In genomic region chr1:40820251-40820797, GRCh38 we compare ENCODE assay signal across 12 cellular contexts. TPM values are rescaled to one million over a fixed set of nuclear protein-coding genes. Genes with fewer than 3 reads are reported as not detected.
DNase-seq lines count a peak whose midpoint lies in the region; ATAC-seq and TF ChIP-seq lines count a peak whose summit lies in the region.
"Had no signal": no experiment of that assay in that cellular context is flagged by ENCODE, and none has a peak within 500 bp of the region (broad histone marks: within the 10 kb centered on the region; RNA-seq: fewer than 3 reads in every experiment).

No MANE protein-coding gene starts in this region.

- no peaks in the 10 kb centered on the region for H3K9me3 ChIP-seq in BLaER1
- H3K9me3 ChIP-seq in right lobe of liver: no peaks in the 10 kb centered on the region

- peaks cover 7% of the 10 kb centered on the region; the same call in 1 of the 2 replicates for H3K27me3 ChIP-seq in BLaER1
- no peaks in the 10 kb centered on the region for H3K27me3 ChIP-seq in right lobe of liver

- peak overlapping the region; percentile 33; the same call in 1 of the 2 replicates for H3K27ac ChIP-seq in BLaER1
- H3K27ac ChIP-seq in right lobe of liver: no peak overlapping the region
- H3K27ac ChIP-seq: RWPE1 had no signal

- H3K4me3 ChIP-seq in BLaER1 (no peak overlapping the region), right lobe of liver (no peak overlapping the region)

- H3K4me2 ChIP-seq in BLaER1: peak overlapping the region; percentile 27; the same call in 1 of the 2 replicates

- peaks cover 51% of the 10 kb centered on the region for H3K4me1 ChIP-seq in BLaER1
- H3K4me1 ChIP-seq in right lobe of liver: peaks cover 0 to 16% (median 5%) of the 10 kb centered on the region in 4 donors

- H3K36me3 Mint-ChIP-seq in activated T-helper 17 cell treated with anti-CD3 and anti-CD28 coated beads, Interleukin-2, amount 50 U/mL, for 72 hours (ENCODE audit: low read depth): no peaks in the 10 kb centered on the region
- H3K36me3 Mint-ChIP-seq: immature natural killer cell had no signal

- H3K4me1 Mint-ChIP-seq in activated T-helper 17 cell treated with anti-CD3 and anti-CD28 coated beads, Interleukin-2, amount 50 U/mL, for 72 hours: peaks cover 6% of the 10 kb centered on the region

- intact Hi-C loops in right lobe of liver (cut with DNase I): no loop called here

- no peaks in the 10 kb centered on the region for H3K9me3 Mint-ChIP-seq in activated T-helper 17 cell treated with anti-CD3 and anti-CD28 coated beads, Interleukin-2, amount 50 U/mL, for 72 hours
- H3K9me3 Mint-ChIP-seq: immature natural killer cell; stimulated activated naive CD8-positive, alpha-beta T cell treated with anti-CD3 and anti-CD28 coated beads, Interleukin-15, amount 100 ng/mL, for 72 hours had no signal

- H3K36me3 ChIP-seq in BLaER1: no peaks in the 10 kb centered on the region; the same call in 1 of the 2 replicates
- no peaks in the 10 kb centered on the region for H3K36me3 ChIP-seq in right lobe of liver

- no peak overlapping the region for H3K27ac Mint-ChIP-seq in activated T-helper 17 cell treated with anti-CD3 and anti-CD28 coated beads, Interleukin-2, amount 50 U/mL, for 72 hours
- H3K27ac Mint-ChIP-seq: immature natural killer cell had no signal

- TF ChIP-seq POLR2A in right lobe of liver (IDR thresholded peaks at IDR 0.05): no peak

- no peak overlapping the region for H3K9ac ChIP-seq in BLaER1

- no CpG with 5 or more reads among the region's 3 CpGs for WGBS in right lobe of liver (ENCODE audit: insufficient coverage, low coverage, low lambda C conversion rate, missing lambda C conversion rate)

- H4K20me1 ChIP-seq in BLaER1: peaks cover 13% of the 10 kb centered on the region

- peak overlapping the region; percentile 79 for H3K4me3 Mint-ChIP-seq in activated T-helper 17 cell treated with anti-CD3 and anti-CD28 coated beads, Interleukin-2, amount 50 U/mL, for 72 hours
- H3K4me3 Mint-ChIP-seq: stimulated activated naive CD8-positive, alpha-beta T cell treated with anti-CD3 and anti-CD28 coated beads, Interleukin-15, amount 100 ng/mL, for 72 hours had no signal

- no peak for ATAC-seq in activated T-helper 17 cell treated with anti-CD3 and anti-CD28 coated beads, Interleukin-2, amount 50 U/mL, for 72 hours (replicated peaks)
- peak; percentile 77 to 86 (median 80) for ATAC-seq in right lobe of liver
- ATAC-seq in GM21825 (IDR thresholded peaks at IDR 0.05; ENCODE audit: unreplicated experiment): no peak
- ATAC-seq: stimulated activated naive CD8-positive, alpha-beta T cell treated with anti-CD3 and anti-CD28 coated beads, Interleukin-15, amount 100 ng/mL, for 72 hours had no signal

- H3K27me3 Mint-ChIP-seq in activated T-helper 17 cell treated with anti-CD3 and anti-CD28 coated beads, Interleukin-2, amount 50 U/mL, for 72 hours: no peaks in the 10 kb centered on the region

- DNase-seq in HUDEP-2 (lab: John Stamatoyannopoulos, UW; ENCODE audit: unreplicated experiment in 76 of 76): peak in 55 of 76 experiments; percentile 9 to 73 (median 47)
- DNase-seq in right lobe of liver: peak; percentile 51 to 86 (median 85)
- DNase-seq in hippocampal formation (lab: John Stamatoyannopoulos, UW): no peak
- no peak for DNase-seq in NCI-H524 treated with DMSO at 0.1 percent for 48 hours (lab: John Stamatoyannopoulos, UW)
- DNase-seq in NCI-H1048 (lab: John Stamatoyannopoulos, UW): no peak
- DNase-seq: activated naive CD4-positive, alpha-beta T cell treated with anti-CD3 and anti-CD28 coated beads, Interleukin-2, amount 50 U/mL, for 16 hours; immature natural killer cell; stimulated activated naive CD8-positive, alpha-beta T cell treated with anti-CD3 and anti-CD28 coated beads, Interleukin-15, amount 100 ng/mL, for 72 hours had no signal

- TF ChIP-seq CTCF in right lobe of liver (IDR thresholded peaks at IDR 0.05): peak in 1 of 4 donors; percentile 17

RNA-seq across cellular contexts. Expression of gene KCNQ4, which starts 36.7 kb away (rescaled TPM):
- 1 to 10 TPM in 1 of 2 donors, under 1 TPM in 1; 0.45 to 1.5 TPM for total RNA-seq in activated T-helper 17 cell treated with anti-CD3 and anti-CD28 coated beads, Interleukin-2, amount 50 U/mL, for 72 hours
- under 1 TPM; 0.12 to 0.23 (median 0.15) TPM for total RNA-seq in right lobe of liver

RNA-seq across cellular contexts. Expression of gene CITED4, which starts 41.8 kb away (rescaled TPM):
- total RNA-seq in activated T-helper 17 cell treated with anti-CD3 and anti-CD28 coated beads, Interleukin-2, amount 50 U/mL, for 72 hours: 1 to 10 TPM; 2.1 to 3.7 TPM
- total RNA-seq in right lobe of liver: 100 to 1,000 TPM in 1 of 6 experiments, 10 to 100 TPM in 5; 19.0 to 116 (median 25.8) TPM

Comparison
In these comparisons a context has a peak if more than half of its experiments do, and no peak if none do; other contexts are left out.
1. DNase-seq: peak in HUDEP-2 (55 of 76) and right lobe of liver (3 of 3); none in hippocampal formation (0 of 2), NCI-H524 treated with DMSO at 0.1 percent for 48 hours (single experiment) and NCI-H1048 (single experiment).
2. ATAC-seq: peak in right lobe of liver (4 of 4); none in activated T-helper 17 cell treated with anti-CD3 and anti-CD28 coated beads, Interleukin-2, amount 50 U/mL, for 72 hours (single experiment) and GM21825 (single experiment).
3. RNA of gene CITED4, which starts 41.8 kb away (total RNA-seq): 19.0 to 116 TPM in right lobe of liver; 2.1 to 3.7 TPM in activated T-helper 17 cell treated with anti-CD3 and anti-CD28 coated beads, Interleukin-2, amount 50 U/mL, for 72 hours; every median in the first group is over 4 times any median in the second.